Comparison of ENCODE assay signal across 15 cellular contexts in the genomic region with DNA sequence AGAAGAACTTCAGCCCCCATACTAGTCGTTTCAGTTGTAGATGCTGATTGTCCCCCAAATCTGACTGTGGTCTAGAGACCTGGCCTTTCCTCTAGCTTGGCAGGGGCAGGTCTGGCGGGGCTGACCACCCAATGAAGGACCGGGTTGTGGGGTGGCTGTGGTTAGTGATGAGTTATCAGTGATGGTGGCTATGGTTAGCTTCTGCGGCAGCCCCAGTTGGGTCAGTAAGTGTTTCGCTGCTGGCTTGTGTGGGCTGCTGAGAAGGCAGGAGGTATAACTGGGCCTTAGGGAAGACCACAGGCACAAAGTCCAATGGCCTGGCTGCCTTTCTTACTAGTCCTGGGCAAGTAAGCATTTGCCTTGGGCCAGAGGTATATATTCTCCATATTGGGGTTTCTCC. TPM values are rescaled to one million over a fixed set of nuclear protein-coding genes. Genes with fewer than 3 reads are reported as not detected.
"Had no signal": no experiment of that assay in that cellular context is flagged by ENCODE, and none has a peak within 500 bp of the region (broad histone marks: within the 10 kb centered on the region; RNA-seq: fewer than 3 reads in every experiment).

No MANE protein-coding gene starts in this region.

- DNase-seq: activated CD4-positive, alpha-beta T cell treated with anti-CD3 and anti-CD28 coated beads, Interleukin-2, amount 10 ng/mL, durations not matched to agents 24 days and 14 days; activated CD4-positive, CD25-positive, alpha-beta regulatory T cell; activated gamma-delta T cell treated with Interleukin-2 at 50 U/mL for 16 hours; activated naive CD8-positive, alpha-beta T cell treated with anti-CD3 and anti-CD28 coated beads for 36 hours; anterior cingulate cortex; dorsolateral prefrontal cortex; immature natural killer cell; naive thymus-derived CD4-positive, alpha-beta T cell; stimulated activated CD4-positive, alpha-beta T cell treated with anti-CD3 and anti-CD28 coated beads, Interleukin-15, amount 100 ng/mL, for 24 hours; stimulated activated CD4-positive, alpha-beta T cell treated with anti-CD3 and anti-CD28 coated beads, Interleukin-4, amount 100 ng/mL, for 1 hour; stimulated activated naive CD4-positive, alpha-beta T cell had no signal

- H3K9me3 ChIP-seq: ovary had no signal

- H3K36me3 ChIP-seq: ovary had no signal

- H3K27ac ChIP-seq: dorsolateral prefrontal cortex, ovary had no signal

- ATAC-seq: naive thymus-derived CD4-positive, alpha-beta T cell had no signal

- H3K4me3 ChIP-seq: dorsolateral prefrontal cortex, lung, ovary had no signal

- H3K27me3 ChIP-seq: ovary had no signal

RNA-seq across cellular contexts. Expression of a gene that starts 21.3 kb away (rescaled TPM):
- total RNA-seq: activated CD4-positive, alpha-beta T cell treated with anti-CD3 and anti-CD28 coated beads, Interleukin-2, amount 10 ng/mL, durations not matched to agents 24 days and 14 days; activated naive CD8-positive, alpha-beta T cell treated with anti-CD3 and anti-CD28 coated beads for 36 hours; chondrocyte; SK-MEL-5 had no signal
- polyA plus RNA-seq: immature natural killer cell; naive thymus-derived CD4-positive, alpha-beta T cell had no signal
